1 cellular context compared by ENCODE assay signal in the genomic region with DNA sequence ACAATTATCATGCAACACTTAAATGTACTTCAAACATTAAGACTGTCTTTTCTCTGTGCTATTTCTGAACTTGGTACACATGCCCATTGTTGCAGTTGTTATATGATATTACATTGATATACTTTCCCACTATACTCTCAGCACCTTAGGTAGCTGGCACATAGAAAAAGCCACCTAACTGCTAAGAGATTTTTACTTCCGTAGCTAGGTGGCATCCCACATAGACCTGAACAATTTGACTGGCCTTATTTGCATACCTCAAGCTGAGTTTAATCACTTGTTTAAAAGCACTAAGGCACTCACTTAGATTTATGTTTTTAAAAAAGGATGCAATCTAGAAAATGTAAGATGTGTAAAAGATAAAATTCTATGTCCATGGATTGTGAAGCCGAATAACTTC.
TF ChIP-seq lines count a peak whose summit lies in the region.

No MANE protein-coding gene starts in this region.

TF ChIP-seq in liver, 16 proteins besides CTCF, POLR2A, EP300 and RAD21 (continued from another document):
- TF ChIP-seq REST (IDR thresholded peaks at IDR 0.05) = no peak
- TF ChIP-seq, protein P1, sequence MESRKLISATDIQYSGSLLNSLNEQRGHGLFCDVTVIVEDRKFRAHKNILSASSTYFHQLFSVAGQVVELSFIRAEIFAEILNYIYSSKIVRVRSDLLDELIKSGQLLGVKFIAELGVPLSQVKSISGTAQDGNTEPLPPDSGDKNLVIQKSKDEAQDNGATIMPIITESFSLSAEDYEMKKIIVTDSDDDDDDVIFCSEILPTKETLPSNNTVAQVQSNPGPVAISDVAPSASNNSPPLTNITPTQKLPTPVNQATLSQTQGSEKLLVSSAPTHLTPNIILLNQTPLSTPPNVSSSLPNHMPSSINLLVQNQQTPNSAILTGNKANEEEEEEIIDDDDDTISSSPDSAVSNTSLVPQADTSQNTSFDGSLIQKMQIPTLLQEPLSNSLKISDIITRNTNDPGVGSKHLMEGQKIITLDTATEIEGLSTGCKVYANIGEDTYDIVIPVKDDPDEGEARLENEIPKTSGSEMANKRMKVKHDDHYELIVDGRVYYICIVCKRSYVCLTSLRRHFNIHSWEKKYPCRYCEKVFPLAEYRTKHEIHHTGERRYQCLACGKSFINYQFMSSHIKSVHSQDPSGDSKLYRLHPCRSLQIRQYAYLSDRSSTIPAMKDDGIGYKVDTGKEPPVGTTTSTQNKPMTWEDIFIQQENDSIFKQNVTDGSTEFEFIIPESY (IDR thresholded peaks at IDR 0.05) = no peak
- no peak for TF ChIP-seq NR2F2 (IDR thresholded peaks at IDR 0.05)
